Comparison of ENCODE assay signal across 8 cellular contexts in the genomic region with DNA sequence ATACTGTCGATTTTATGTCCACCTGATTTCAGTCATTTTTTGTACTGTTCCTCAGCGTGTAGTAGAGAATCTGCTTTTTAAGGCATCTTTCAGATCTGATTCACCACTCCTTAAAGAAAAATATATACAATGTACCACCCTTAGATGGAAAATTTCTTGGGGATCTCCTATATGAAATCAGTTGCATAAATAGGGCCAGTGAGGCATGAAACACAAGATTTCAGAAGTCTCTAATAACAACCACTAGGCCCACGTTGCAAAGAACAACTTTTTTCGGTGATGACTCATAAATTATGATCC. TPM values are rescaled to one million over a fixed set of nuclear protein-coding genes. Genes with fewer than 3 reads are reported as not detected.
DNase-seq lines count a peak whose midpoint lies in the region; ATAC-seq and TF ChIP-seq lines count a peak whose summit lies in the region.

No MANE protein-coding gene starts in this region.

- 14 to 20% methylated on average over 4 of the region's 4 CpGs for WGBS in tibial nerve, 2 donors

- no peak for TF ChIP-seq EP300 in tibial nerve (IDR thresholded peaks at IDR 0.05)

- H3K4me3 ChIP-seq in tibial nerve, result peak overlapping the region; percentile 40 to 73 (median 64)

- H3K27ac ChIP-seq in layer of hippocampus (ENCODE audit: low read depth, low read length) (peak overlapping the region; percentile 42), tibial nerve (peak overlapping the region in 3 of 4 donors; percentile 83 to 92 (median 87))

- H3K27me3 ChIP-seq in layer of hippocampus (ENCODE audit: control insufficient read depth, insufficient read depth, low read length) (no peaks in the 10 kb centered on the region), tibial nerve (no peaks in the 10 kb centered on the region)

- peak; percentile 88 for DNase-seq in CD1c-positive myeloid dendritic cell (ENCODE audit: extremely low spot score)
- peak; percentile 69 for DNase-seq in amniotic epithelial cell (ENCODE audit: low read depth)
- DNase-seq in tibial nerve (ENCODE audit: low spot score in 2 of 2), result no peak
- no peak for DNase-seq in left lobe of liver (ENCODE audit: low spot score)

- TF ChIP-seq CTCF in tibial nerve (IDR thresholded peaks at IDR 0.05), result no peak

- no peaks in the 10 kb centered on the region for H3K9me3 ChIP-seq in tibial nerve

- H3K4me1 ChIP-seq in tibial nerve, result peaks cover 0 to 54% (median 27%) of the 10 kb centered on the region in 4 donors

- ATAC-seq in HG03196 (IDR thresholded peaks at IDR 0.05; ENCODE audit: unreplicated experiment), result peak; percentile 16
- no peak for ATAC-seq in GM18858 (IDR thresholded peaks at IDR 0.05; ENCODE audit: unreplicated experiment)
- no peak for ATAC-seq in GM18870 (IDR thresholded peaks at IDR 0.05; ENCODE audit: unreplicated experiment)
- no peak for ATAC-seq in left lobe of liver

- no peaks in the 10 kb centered on the region for H3K36me3 ChIP-seq in tibial nerve

- TF ChIP-seq POLR2A in tibial nerve (IDR thresholded peaks at IDR 0.05), result no peak

RNA-seq across cellular contexts. Expression of a gene that starts 1.4 kb away (rescaled TPM):
- total RNA-seq in tibial nerve, result 10 to 100 TPM; 16.9 to 26.7 (median 22.6) TPM
- total RNA-seq in left lobe of liver, result 11.5 TPM

Comparison
In these comparisons a context has a peak if more than half of its experiments do, and no peak if none do; other contexts are left out.
1. DNase-seq: peak in CD1c-positive myeloid dendritic cell (single experiment) and amniotic epithelial cell (single experiment); none in tibial nerve (0 of 2) and left lobe of liver (single experiment).